In genomic region chr11:70498171-70498571, GRCh38 we compare ENCODE assay signal across 20 cellular contexts.
A peak's percentile ranks its signal among the peaks of the same experiment; 100 is the strongest.
DNase-seq lines count a peak whose midpoint lies in the region; ATAC-seq, FAIRE-seq and TF ChIP-seq lines count a peak whose summit lies in the region.
"Had no signal": no experiment of that assay in that cellular context is flagged by ENCODE, and none has a peak within 500 bp of the region (broad histone marks: within the 10 kb centered on the region; RNA-seq: fewer than 3 reads in every experiment).

No MANE protein-coding gene starts in this region.

- H3K9ac ChIP-seq in kidney (ENCODE audit: low read length in 2 of 2) = no peak overlapping the region
- H3K9ac ChIP-seq: BLaER1 had no signal

- H3K36me3 ChIP-seq in kidney (ENCODE audit: control insufficient read depth in 1 of 2, insufficient read depth in 2 of 2, low read length in 2 of 2) = no peaks in the 10 kb centered on the region
- H3K36me3 ChIP-seq: BLaER1, SJCRH30 had no signal

- peak overlapping the region; percentile 63; the same call in 1 of the 2 replicates for H3K27ac ChIP-seq in VCaP
- H3K27ac ChIP-seq in kidney (ENCODE audit: low read depth in 2 of 2, low read length in 2 of 2) = no peak overlapping the region
- H3K27ac ChIP-seq: A549, BLaER1, HL-60, SJCRH30 had no signal

- no peak for FAIRE-seq in kidney (lab: Jason Lieb, UNC)
- FAIRE-seq: A549 had no signal

- peak; percentile 56 for ATAC-seq in sciatic nerve
- no peak for ATAC-seq in HG02970 (IDR thresholded peaks at IDR 0.05; ENCODE audit: low FRiP score, unreplicated experiment)
- no peak for ATAC-seq in HG02610 (IDR thresholded peaks at IDR 0.05; ENCODE audit: unreplicated experiment)
- ATAC-seq: A549; CD8-positive, alpha-beta T cell had no signal

- intact Hi-C loops in kidney (cut with DNase I) (no loop called here), sciatic nerve (cut with DNase I) (no loop called here)

- H3K9me3 ChIP-seq in kidney (ENCODE audit: control insufficient read depth in 1 of 2, low read length in 2 of 2) = no peaks in the 10 kb centered on the region
- H3K9me3 ChIP-seq: A549, BLaER1, SJCRH30 had no signal

- H3K4me3 ChIP-seq in kidney (ENCODE audit: low read length in 2 of 2) = no peak overlapping the region
- H3K4me3 ChIP-seq: A549, BLaER1, SJCRH30 had no signal

- H3K4me1 ChIP-seq in kidney (ENCODE audit: control insufficient read depth in 1 of 2, insufficient read depth in 1 of 2, low read depth in 1 of 2, low read length in 2 of 2) = no peaks in the 10 kb centered on the region
- H3K4me1 ChIP-seq: A549, SJCRH30 had no signal

- TF ChIP-seq CTCF in VCaP (conservative IDR thresholded peaks at IDR 0.05) = no peak
- no peak for TF ChIP-seq CTCF in kidney (IDR thresholded peaks at IDR 0.05; ENCODE audit: borderline replicate concordance, extremely low read depth, insufficient read depth)

- peak; percentile 21 for DNase-seq in NCI-H82 (lab: John Stamatoyannopoulos, UW)
- DNase-seq in NCI-H82 treated with DMSO at 0.1 percent for 48 hours (lab: John Stamatoyannopoulos, UW; ENCODE audit: unreplicated experiment) = no peak
- peak; percentile 39 for DNase-seq in kidney
- DNase-seq in sciatic nerve (ENCODE audit: low spot score) = no peak
- DNase-seq in ureter (ENCODE audit: low spot score) = no peak
- DNase-seq: Calu3; CD8-positive, alpha-beta T cell; IMR-90; NCI-H1417 treated with DMSO at 0.1 percent for 48 hours; NCI-H2029; NCI-H2171; NCI-H446; NCI-H774; SJCRH30 had no signal

Comparison
In these comparisons a context has a peak if more than half of its experiments do, and no peak if none do; other contexts are left out.
1. DNase-seq: peak in NCI-H82 (single experiment) and kidney (single experiment); none in NCI-H82 treated with DMSO at 0.1 percent for 48 hours (single experiment), sciatic nerve (single experiment) and ureter (single experiment).